In the genomic region with DNA sequence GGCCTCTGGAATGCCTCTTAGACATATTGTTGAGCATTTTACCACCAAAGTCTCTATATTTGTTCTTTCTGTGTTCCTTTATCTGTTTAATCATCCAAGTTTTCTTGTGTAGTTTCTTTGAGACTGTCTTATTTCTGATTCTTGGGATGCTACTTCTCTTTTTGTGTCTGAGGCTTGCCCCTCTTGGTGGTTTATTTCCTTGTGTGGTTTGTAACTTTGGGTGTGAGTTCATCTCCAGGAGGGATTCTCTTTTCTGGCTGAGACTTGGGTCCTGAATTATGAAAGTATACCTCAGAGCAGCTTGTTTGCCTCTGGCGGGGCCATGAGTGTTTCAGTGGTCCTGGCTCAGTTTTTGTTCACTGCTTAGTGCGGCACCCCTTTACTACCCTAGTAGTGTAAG, we compare ENCODE assay signal across 18 cellular contexts. TPM values are rescaled to one million over a fixed set of nuclear protein-coding genes. Genes with fewer than 3 reads are reported as not detected.
DNase-seq lines count a peak whose midpoint lies in the region; ATAC-seq and TF ChIP-seq lines count a peak whose summit lies in the region.
"Had no signal": no experiment of that assay in that cellular context is flagged by ENCODE, and none has a peak within 500 bp of the region (broad histone marks: within the 10 kb centered on the region; RNA-seq: fewer than 3 reads in every experiment).

No MANE protein-coding gene starts in this region.

- H3K27ac ChIP-seq in AG04450 (ENCODE audit: low read depth, low read length): peak overlapping the region; percentile 88
- peak overlapping the region in 1 of 12 donors; percentile 46 for H3K27ac ChIP-seq in heart left ventricle
- H3K27ac ChIP-seq: gastrocnemius medialis, uterus had no signal

- no peak for TF ChIP-seq CTCF in AG04450 (IDR thresholded peaks at IDR 0.05; ENCODE audit: low read depth, low read length)
- no peak for TF ChIP-seq CTCF in nephron progenitor cell (IDR thresholded peaks at IDR 0.05)
- no peak for TF ChIP-seq CTCF in Caco-2 (IDR thresholded peaks at IDR 0.05; ENCODE audit: insufficient read depth in 1 of 2, low read depth in 1 of 2, low read length in 1 of 2, severe bottlenecking in 1 of 2, unreplicated experiment in 1 of 2)
- no peak for TF ChIP-seq CTCF in heart left ventricle (IDR thresholded peaks at IDR 0.05)

- H3K36me3 Mint-ChIP-seq in T-helper 17 cell (ENCODE audit: low read depth): peaks cover 10% of the 10 kb centered on the region
- peaks cover 32% of the 10 kb centered on the region for H3K36me3 Mint-ChIP-seq in nephron progenitor cell (ENCODE audit: low read depth)
- H3K36me3 Mint-ChIP-seq in Caco-2 (ENCODE audit: insufficient read depth, unreplicated experiment): no peaks in the 10 kb centered on the region

- H3K4me1 ChIP-seq in Caco-2 (peaks cover 4% of the 10 kb centered on the region; the same call in 1 of the 2 replicates), heart left ventricle (peaks cover 0 to 36% (median 1%) of the 10 kb centered on the region in 12 donors)
- H3K4me1 ChIP-seq: uterus had no signal

- DNase-seq in AG04450 (ENCODE audit: low read depth, low spot score) (no peak), Kasumi-1 (lab: John Stamatoyannopoulos, UW) (peak; percentile 51 to 64), T-helper 17 cell (no peak), nephron progenitor cell (no peak), Caco-2 (no peak), heart left ventricle (no peak)
- DNase-seq: ACHN; activated CD4-positive, alpha-beta T cell treated with anti-CD3 and anti-CD28 coated beads for 1 hour; activated gamma-delta T cell treated with Interleukin-2 at 50 U/mL for 16 hours; gastrocnemius medialis; NCI-H187 treated with DMSO at 0.1 percent for 48 hours; NCI-H446; stimulated activated CD4-positive, alpha-beta T cell treated with anti-CD3 and anti-CD28 coated beads, Interleukin-15, amount 100 ng/mL, for 24 hours; stimulated activated naive CD4-positive, alpha-beta T cell treated with Interleukin-2 at 50 U/mL for 16 hours; T1000; uterus had no signal

- intact Hi-C loops in Caco-2 (cut with micrococcal nuclease; ENCODE audit: unreplicated experiment): no loop called here
- intact Hi-C loops in heart left ventricle (cut with DNase I): no loop called here

- H3K9me3 Mint-ChIP-seq in nephron progenitor cell (peaks cover 14% of the 10 kb centered on the region), Caco-2 (ENCODE audit: unreplicated experiment) (peaks cover 3% of the 10 kb centered on the region)

- WGBS in heart left ventricle, 4 donors: 76 to 100% (median 94%) methylated on average over 2 of the region's 2 CpGs

- peaks cover 38% of the 10 kb centered on the region for H3K4me1 Mint-ChIP-seq in T-helper 17 cell
- H3K4me1 Mint-ChIP-seq in nephron progenitor cell: peaks cover 31% of the 10 kb centered on the region
- H3K4me1 Mint-ChIP-seq in Caco-2 (ENCODE audit: low read depth, unreplicated experiment): peaks cover 5% of the 10 kb centered on the region

- no peak for TF ChIP-seq POLR2A in heart left ventricle (IDR thresholded peaks at IDR 0.05)

- H3K27ac Mint-ChIP-seq in T-helper 17 cell: no peak overlapping the region
- H3K27ac Mint-ChIP-seq in nephron progenitor cell: peak overlapping the region; percentile 34
- H3K27ac Mint-ChIP-seq in Caco-2 (ENCODE audit: unreplicated experiment): no peak overlapping the region

- ATAC-seq in T-helper 17 cell (no peak), HG03039 (IDR thresholded peaks at IDR 0.05; ENCODE audit: unreplicated experiment) (no peak), HG02852 (IDR thresholded peaks at IDR 0.05; ENCODE audit: unreplicated experiment) (no peak), heart left ventricle (no peak)
- ATAC-seq: gastrocnemius medialis had no signal

- H3K27me3 Mint-ChIP-seq in T-helper 17 cell: no peaks in the 10 kb centered on the region
- peaks cover 4% of the 10 kb centered on the region for H3K27me3 Mint-ChIP-seq in nephron progenitor cell (ENCODE audit: low read depth, poor library complexity)
- no peaks in the 10 kb centered on the region for H3K27me3 Mint-ChIP-seq in Caco-2 (ENCODE audit: insufficient read depth, unreplicated experiment)

- no peak overlapping the region for H3K4me3 ChIP-seq in AG04450 (ENCODE audit: low read depth, low read length)
- no peak overlapping the region for H3K4me3 ChIP-seq in Caco-2 (ENCODE audit: low read depth, low read length)
- no peak overlapping the region for H3K4me3 ChIP-seq in heart left ventricle
- H3K4me3 ChIP-seq: gastrocnemius medialis, uterus had no signal

- CTCF ChIA-PET in AG04450 (lab: Charles Lee) (interaction anchor here (1.5 kb wide), 2 partner anchors 39 to 73 kb away, joined by 3 to 4 read pairs; no protein-coding TSS in a partner anchor), Caco-2 (lab: Charles Lee) (no interaction called here)

- POLR2A ChIA-PET in AG04450 (lab: Yijun Ruan, JAX) (interaction anchor here (1.3 to 1.7 kb wide), 2 partner anchors 43 to 52 kb away, joined by 4 to 5 read pairs; no protein-coding TSS in a partner anchor), Caco-2 (lab: Charles Lee) (no interaction called here)

- H3K27me3 ChIP-seq in AG04450 (ENCODE audit: control insufficient read depth, insufficient read depth, low read length) (no peaks in the 10 kb centered on the region), Caco-2 (replicated peaks; ENCODE audit: control insufficient read depth, insufficient read depth, low read length) (no peaks in the 10 kb centered on the region), heart left ventricle (no peaks in the 10 kb centered on the region)
- H3K27me3 ChIP-seq: gastrocnemius medialis, uterus had no signal

- H3K9me3 ChIP-seq in AG04450 (ENCODE audit: control insufficient read depth, insufficient read depth, low read length): no peaks in the 10 kb centered on the region
- no peaks in the 10 kb centered on the region for H3K9me3 ChIP-seq in T-helper 17 cell (ENCODE audit: control insufficient read depth, low read length, poor library complexity, severe bottlenecking)
- H3K9me3 ChIP-seq in Caco-2: no peaks in the 10 kb centered on the region
- H3K9me3 ChIP-seq in heart left ventricle: no peaks in the 10 kb centered on the region
- H3K9me3 ChIP-seq: gastrocnemius medialis, uterus had no signal

- no TSS peak for BruUV-seq in Caco-2 (replicated peaks; lab: Mats Ljungman, UMichigan)

- H3K4me3 Mint-ChIP-seq in T-helper 17 cell: peak overlapping the region; percentile 45
- no peak overlapping the region for H3K4me3 Mint-ChIP-seq in nephron progenitor cell
- H3K4me3 Mint-ChIP-seq in Caco-2 (ENCODE audit: unreplicated experiment): no peak overlapping the region

- H3K36me3 ChIP-seq in Caco-2 (ENCODE audit: control insufficient read depth, insufficient read depth, low read length): no peaks in the 10 kb centered on the region
- peaks cover 0 to 3% (median 0%) of the 10 kb centered on the region in 9 donors for H3K36me3 ChIP-seq in heart left ventricle
- H3K36me3 ChIP-seq: gastrocnemius medialis, uterus had no signal

RNA-seq across cellular contexts. Expression of gene PPARD, which starts 33.9 kb away (rescaled TPM):
- polyA plus RNA-seq in AG04450 (2011; rRNA removed) (26.9 and 32.9 TPM in 2 replicates), heart left ventricle (10 to 100 TPM; 13.8 to 23.8 TPM)
- 28.9 and 37.3 TPM in 2 replicates for polyA minus RNA-seq in AG04450 (2011; rRNA and poly(A)+ RNA removed)
- total RNA-seq in T-helper 17 cell (10 to 100 TPM; 25.0 to 29.9 TPM), Caco-2 (2022) (11.3 and 12.0 TPM in 2 replicates), heart left ventricle (10 to 100 TPM; 10.0 to 22.0 (median 13.4) TPM)

Comparison
In these comparisons a context has a peak if more than half of its experiments do, and no peak if none do; other contexts are left out.
1. DNase-seq: peak in Kasumi-1 (2 of 2); none in AG04450 (single experiment), T-helper 17 cell (0 of 3), nephron progenitor cell (single experiment), Caco-2 (0 of 2) and heart left ventricle (0 of 5).